In genomic region chr1:1669468-1670440, GRCh38 we compare ENCODE assay signal across 24 cellular contexts. TPM values are rescaled to one million over a fixed set of nuclear protein-coding genes. Genes with fewer than 3 reads are reported as not detected.
DNase-seq lines count a peak whose midpoint lies in the region; ATAC-seq and TF ChIP-seq lines count a peak whose summit lies in the region.
"Had no signal": no experiment of that assay in that cellular context is flagged by ENCODE, and none has a peak within 500 bp of the region (broad histone marks: within the 10 kb centered on the region; RNA-seq: fewer than 3 reads in every experiment).

No MANE protein-coding gene starts in this region.

- 94 to 95% methylated on average over 34 to 39 of the region's 43 CpGs for WGBS in mesodermal cell (ENCODE audit: insufficient coverage in 2 of 2), 2 experiments

- TF ChIP-seq CTCF in left ventricle myocardium inferior (IDR thresholded peaks at IDR 0.05; ENCODE audit: borderline replicate concordance), result no peak

- no peaks in the 10 kb centered on the region for H3K27me3 ChIP-seq in left ventricle myocardium inferior (ENCODE audit: low read depth)
- H3K27me3 ChIP-seq: brain microvascular endothelial cell had no signal

- H3K27ac ChIP-seq in left ventricle myocardium inferior (replicated peaks) (peak overlapping the region; percentile 83), mesodermal cell (ENCODE audit: low read depth, low read length, severe bottlenecking) (peak overlapping the region; percentile 41)
- H3K27ac ChIP-seq: brain microvascular endothelial cell, epithelial cell of prostate, PC-9, thoracic aorta had no signal

- H3K4me3 ChIP-seq in left ventricle myocardium inferior (peak overlapping the region; percentile 38), mesodermal cell (ENCODE audit: extremely low read depth, insufficient read depth, low read length, poor library complexity, severe bottlenecking) (no peak overlapping the region)
- H3K4me3 ChIP-seq: PC-9, thoracic aorta had no signal

- ATAC-seq in Right ventricle myocardium inferior, result no peak
- ATAC-seq in GM18498 (IDR thresholded peaks at IDR 0.05; ENCODE audit: unreplicated experiment), result no peak
- ATAC-seq: stimulated activated naive CD8-positive, alpha-beta T cell treated with anti-CD3 and anti-CD28 coated beads, Interleukin-15, Interleukin-2, amounts not matched to agents 100 U/mL and 50 U/mL, for 24 hours had no signal

- no peak for DNase-seq in left ventricle myocardium inferior
- DNase-seq in Right ventricle myocardium inferior (ENCODE audit: missing footprints), result no peak
- peak; percentile 45 for DNase-seq in dermis blood vessel endothelial cell
- DNase-seq in NCI-H1436 (lab: John Stamatoyannopoulos, UW), result no peak
- DNase-seq in DMS153 treated with DMSO at 0.1 percent for 48 hours (lab: John Stamatoyannopoulos, UW; ENCODE audit: unreplicated experiment), result no peak
- no peak for DNase-seq in NCI-H2227 treated with DMSO at 0.1 percent for 48 hours (lab: John Stamatoyannopoulos, UW)
- DNase-seq: activated CD4-positive, alpha-beta T cell treated with anti-CD3 and anti-CD28 coated beads, Interleukin-2, amount 10 ng/mL, durations not matched to agents 24 days and 14 days; activated naive CD4-positive, alpha-beta T cell treated with anti-CD3 and anti-CD28 coated beads for 36 hours; brain microvascular endothelial cell; effector CD4-positive, alpha-beta T cell; islet precursor cell; NCI-H1092; NCI-H187; NCI-H2171 treated with DMSO at 0.1 percent for 48 hours; NCI-H524; NK-92 treated with Interleukin-12 subunit alpha and Interleukin-12 subunit beta, amount 100 ng/mL, for 24 hours; PC-9; SHP77 treated with DMSO at 0.1 percent for 48 hours; stimulated activated naive CD8-positive, alpha-beta T cell treated with anti-CD3 and anti-CD28 coated beads, Interleukin-15, Interleukin-2, amounts not matched to agents 100 U/mL and 50 U/mL, for 24 hours; T1000 had no signal

- H3K9me3 ChIP-seq in left ventricle myocardium inferior (replicated peaks), result no peaks in the 10 kb centered on the region
- no peaks in the 10 kb centered on the region for H3K9me3 ChIP-seq in mesodermal cell (ENCODE audit: control insufficient read depth, low read length)
- H3K9me3 ChIP-seq: thoracic aorta had no signal

- intact Hi-C loops in left ventricle myocardium inferior (cut with micrococcal nuclease), result no loop called here
- intact Hi-C loops in Right ventricle myocardium inferior (cut with DNase I), result no loop called here

- H3K36me3 ChIP-seq in left ventricle myocardium inferior (peaks cover 71% of the 10 kb centered on the region), mesodermal cell (ENCODE audit: control insufficient read depth, insufficient read depth, low read length) (peaks cover 72% of the 10 kb centered on the region)

- H3K4me1 ChIP-seq in left ventricle myocardium inferior, result peaks cover 5% of the 10 kb centered on the region
- no peaks in the 10 kb centered on the region for H3K4me1 ChIP-seq in mesodermal cell (ENCODE audit: control insufficient read depth, insufficient read depth, low read length, poor library complexity, severe bottlenecking)

RNA-seq across cellular contexts. Expression of gene CDK11B, which starts 10.9 kb away (rescaled TPM):
- 24.3 TPM for total RNA-seq in left ventricle myocardium inferior
- total RNA-seq in Right ventricle myocardium inferior, result 24.0 TPM
- total RNA-seq in dermis blood vessel endothelial cell, result 12.3 and 13.2 TPM in 2 replicates
- 35.7 TPM for polyA plus RNA-seq in mesodermal cell (2013, experiment 1 of 2)
- 39.3 TPM for polyA plus RNA-seq in mesodermal cell (2013, experiment 2 of 2)

RNA-seq across cellular contexts. Expression of gene SLC35E2B, which starts 22.8 kb away (rescaled TPM):
- total RNA-seq in left ventricle myocardium inferior (20.2 TPM), Right ventricle myocardium inferior (20.3 TPM), dermis blood vessel endothelial cell (25.2 and 32.8 TPM in 2 replicates)
- polyA plus RNA-seq in mesodermal cell (2013, experiment 1 of 2), result 49.5 TPM
- 40.4 TPM for polyA plus RNA-seq in mesodermal cell (2013, experiment 2 of 2)

RNA-seq across cellular contexts. Expression of gene MMP23B, which starts 37.8 kb away (rescaled TPM):
- total RNA-seq in left ventricle myocardium inferior (93.8 TPM), Right ventricle myocardium inferior (36.2 TPM), dermis blood vessel endothelial cell (0.42 TPM in 1 of 2 replicates, not detected in the other)
- 29.6 TPM for polyA plus RNA-seq in mesodermal cell (2013, experiment 1 of 2)
- polyA plus RNA-seq in mesodermal cell (2013, experiment 2 of 2), result 25.3 TPM

RNA-seq across cellular contexts. Expression of gene CDK11A, which starts 54.4 kb away (rescaled TPM):
- total RNA-seq in left ventricle myocardium inferior (21.7 TPM), Right ventricle myocardium inferior (20.8 TPM), dermis blood vessel endothelial cell (8.5 and 11.7 TPM in 2 replicates)
- polyA plus RNA-seq in mesodermal cell (2013, experiment 1 of 2), result 39.0 TPM
- polyA plus RNA-seq in mesodermal cell (2013, experiment 2 of 2), result 31.9 TPM

RNA-seq across cellular contexts. Expression of gene MIB2, which starts 54.5 kb away (rescaled TPM):
- 129 TPM for total RNA-seq in left ventricle myocardium inferior
- total RNA-seq in Right ventricle myocardium inferior, result 103 TPM
- total RNA-seq in dermis blood vessel endothelial cell, result 49.2 and 71.0 TPM in 2 replicates
- 46.6 TPM for polyA plus RNA-seq in mesodermal cell (2013, experiment 1 of 2)
- 34.3 TPM for polyA plus RNA-seq in mesodermal cell (2013, experiment 2 of 2)

Comparison
In these comparisons a context has a peak if more than half of its experiments do, and no peak if none do; other contexts are left out.
1. RNA of gene MMP23B, which starts 37.8 kb away (total RNA-seq): 93.8 TPM in left ventricle myocardium inferior (single experiment) and 36.2 TPM in Right ventricle myocardium inferior (single experiment); 0.42 TPM in dermis blood vessel endothelial cell; every median in the first group is over 10 times any median in the second.